1 cellular context compared by ENCODE assay signal in the genomic region with DNA sequence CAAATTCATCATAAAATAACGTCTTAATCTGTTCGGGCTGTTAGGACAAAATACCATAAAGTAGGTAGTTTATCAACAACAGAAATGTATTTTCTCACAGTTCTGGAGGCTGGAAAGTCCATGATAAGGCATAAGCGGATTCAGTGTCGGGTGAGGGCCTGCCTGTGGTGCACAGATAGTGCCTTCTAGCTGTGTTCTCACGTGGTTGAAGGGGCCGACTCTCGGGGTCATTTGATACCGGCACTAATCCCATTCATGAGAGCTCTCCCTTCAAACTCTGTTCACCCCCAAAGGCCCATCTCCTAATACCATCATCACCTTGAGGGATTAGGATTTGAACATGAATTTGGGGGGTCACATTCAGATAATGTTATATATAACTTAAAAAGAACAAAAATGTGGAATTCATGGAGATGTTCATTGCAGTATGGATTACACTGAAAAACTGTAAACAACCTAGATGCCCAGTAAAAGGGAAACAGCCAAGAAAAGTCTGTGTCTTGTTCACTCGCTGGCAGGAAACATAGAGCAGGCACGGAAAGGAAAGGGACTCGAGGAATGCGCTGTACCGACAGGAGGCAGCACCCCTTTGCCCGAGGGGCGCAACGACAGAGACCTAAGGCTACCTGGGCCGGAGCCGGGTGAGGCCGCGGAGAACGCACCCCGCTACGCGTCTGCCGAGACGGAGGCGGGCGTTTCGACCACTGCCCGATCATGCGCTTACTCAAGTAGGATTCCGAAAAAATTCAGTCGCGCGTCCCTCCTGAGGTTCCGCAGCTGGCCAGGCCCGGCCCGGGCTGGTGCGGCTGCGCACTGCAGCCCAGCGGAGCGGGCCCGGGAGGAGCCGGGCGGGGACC.
TF ChIP-seq lines count a peak whose summit lies in the region.

No MANE protein-coding gene starts in this region.

TF ChIP-seq in IMR-90, 13 proteins besides CTCF, POLR2A, EP300 and RAD21:
- TF ChIP-seq SMC3 (IDR thresholded peaks at IDR 0.05; ENCODE audit: low read depth, low read length): peak; percentile 38; the same call in 1 of the 2 replicates
- TF ChIP-seq BHLHE40 (IDR thresholded peaks at IDR 0.05; ENCODE audit: low read depth, low read length): no peak
